1 cellular context compared by ENCODE assay signal in genomic region chr10:125886914-125887512, GRCh38.
TF ChIP-seq lines count a peak whose summit lies in the region.

No MANE protein-coding gene starts in this region.

TF ChIP-seq in IMR-90, 13 proteins besides CTCF, POLR2A, EP300 and RAD21 (continued from another document):
- TF ChIP-seq ELK1 (IDR thresholded peaks at IDR 0.05; ENCODE audit: borderline replicate concordance, low read depth, low read length) (no peak), RCOR1 (IDR thresholded peaks at IDR 0.05; ENCODE audit: insufficient replicate concordance, low read length) (no peak), MXI1 (IDR thresholded peaks at IDR 0.05; ENCODE audit: borderline replicate concordance, low read depth, low read length) (no peak)
TF ChIP-seq in IMR-90: peak in this region for 0.
